Comparison of ENCODE assay signal across 17 cellular contexts in the genomic region with DNA sequence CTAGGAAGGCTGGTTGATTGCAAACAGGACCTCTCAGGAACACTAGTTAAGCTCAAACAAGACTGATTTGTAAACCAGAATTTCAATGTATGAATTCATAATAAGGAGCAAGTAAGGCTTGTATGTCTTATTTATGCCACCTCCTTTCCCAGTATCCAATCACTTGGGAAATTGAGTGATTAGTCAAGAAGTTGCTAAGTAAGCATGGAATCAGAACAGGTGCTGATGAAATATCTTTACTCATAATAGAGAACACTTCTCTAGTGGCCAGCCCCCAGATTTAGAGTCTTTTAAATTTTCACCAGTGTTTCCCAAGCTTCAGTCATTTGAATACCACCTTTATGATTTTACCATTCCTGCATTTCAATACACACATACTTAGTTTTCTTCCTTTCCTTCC. TPM values are rescaled to one million over a fixed set of nuclear protein-coding genes. Genes with fewer than 3 reads are reported as not detected.
A peak's percentile ranks its signal among the peaks of the same experiment; 100 is the strongest.
DNase-seq lines count a peak whose midpoint lies in the region; ATAC-seq and TF ChIP-seq lines count a peak whose summit lies in the region.
"Had no signal": no experiment of that assay in that cellular context is flagged by ENCODE, and none has a peak within 500 bp of the region (broad histone marks: within the 10 kb centered on the region; RNA-seq: fewer than 3 reads in every experiment).

No MANE protein-coding gene starts in this region.

- no peak for TF ChIP-seq RAD21 in HCT116 (IDR thresholded peaks at IDR 0.05; ENCODE audit: low read depth)

- RAD21 ChIA-PET in HCT116 (lab: Charles Lee; ENCODE audit: low non-redundant PET in 1 of 2, low total read pairs in 2 of 2, uncharacterized antibody in 2 of 2, unreplicated experiment in 2 of 2) = no interaction called here

- H3K4me2 ChIP-seq in HCT116 (ENCODE audit: low read length) = no peak overlapping the region

- H3K9me3 ChIP-seq in HCT116 (ENCODE audit: control insufficient read depth in 1 of 2, insufficient read depth in 1 of 2, low read depth in 1 of 2, low read length in 2 of 2) (no peaks in the 10 kb centered on the region), body of pancreas (no peaks in the 10 kb centered on the region), left lung (no peaks in the 10 kb centered on the region)
- H3K9me3 ChIP-seq: BE2C had no signal

- H2AFZ ChIP-seq in HCT116 (ENCODE audit: low read depth, low read length, poor library complexity, severe bottlenecking) = peak overlapping the region; percentile 17

- no peaks in the 10 kb centered on the region for H3K36me3 Mint-ChIP-seq in mesothelial cell of epicardium
- H3K36me3 Mint-ChIP-seq: CD4-positive, CD25-positive, alpha-beta regulatory T cell; CD8-positive, alpha-beta memory T cell had no signal

- DNase-seq in HCT116 (ENCODE audit: low read depth, low spot score) (no peak), body of pancreas (peak in 2 of 4 donors; percentile 20 to 33), left lung (no peak), HEK293T (ENCODE audit: extremely low spot score) (no peak), NCI-H446 (lab: John Stamatoyannopoulos, UW) (no peak), mesothelial cell of epicardium (ENCODE audit: low spot score in 2 of 2, unreplicated experiment in 2 of 2) (no peak)
- DNase-seq: ACHN; BE2C; C1 segment of cervical spinal cord; CD4-positive, CD25-positive, alpha-beta regulatory T cell; CD8-positive, alpha-beta memory T cell; COR-L47; GOT3; H9; IMR-90; KBM-7 had no signal

- CTCF ChIA-PET in HCT116 (lab: Charles Lee) = no interaction called here
- CTCF ChIA-PET in HEK293T (lab: Yijun Ruan, JAX) = no interaction called here

- H3K27ac ChIP-seq in HCT116 (ENCODE audit: low read depth, low read length) = no peak overlapping the region
- peak overlapping the region; percentile 76 to 80 (median 78) for H3K27ac ChIP-seq in body of pancreas
- no peak overlapping the region for H3K27ac ChIP-seq in left lung
- H3K27ac ChIP-seq: HL-60 had no signal

- H3K4me1 ChIP-seq in HCT116 (ENCODE audit: control insufficient read depth in 1 of 2, insufficient read depth in 2 of 2, low read length in 2 of 2) = no peaks in the 10 kb centered on the region
- H3K4me1 ChIP-seq in body of pancreas = peaks cover 20% of the 10 kb centered on the region
- H3K4me1 ChIP-seq in left lung = no peaks in the 10 kb centered on the region
- H3K4me1 ChIP-seq: BE2C had no signal

- H4K20me1 ChIP-seq in HCT116 (ENCODE audit: insufficient read depth) = no peaks in the 10 kb centered on the region

- no peaks in the 10 kb centered on the region for H3K27me3 ChIP-seq in HCT116 (ENCODE audit: insufficient read depth, low read length)
- H3K27me3 ChIP-seq in body of pancreas = no peaks in the 10 kb centered on the region
- H3K27me3 ChIP-seq in left lung = no peaks in the 10 kb centered on the region

- no peaks in the 10 kb centered on the region for H3K79me2 ChIP-seq in HCT116 (ENCODE audit: insufficient read depth, low read length)

- H3K27me3 Mint-ChIP-seq in mesothelial cell of epicardium (ENCODE audit: low read depth) = no peaks in the 10 kb centered on the region
- H3K27me3 Mint-ChIP-seq: CD8-positive, alpha-beta memory T cell had no signal

- no peak overlapping the region for H3K4me3 Mint-ChIP-seq in mesothelial cell of epicardium
- H3K4me3 Mint-ChIP-seq: CD4-positive, CD25-positive, alpha-beta regulatory T cell; CD8-positive, alpha-beta memory T cell; H9 had no signal

- no peaks in the 10 kb centered on the region for H3K9me2 ChIP-seq in HCT116 (ENCODE audit: insufficient read depth)

- H3K36me3 ChIP-seq in HCT116 (ENCODE audit: control insufficient read depth in 1 of 2, insufficient read depth in 2 of 2, low read length in 2 of 2) = no peaks in the 10 kb centered on the region
- H3K36me3 ChIP-seq in body of pancreas (replicated peaks in 1 of 2; ENCODE audit: insufficient read depth in 1 of 2, low read depth in 2 of 2) = no peaks in the 10 kb centered on the region
- H3K36me3 ChIP-seq in left lung = no peaks in the 10 kb centered on the region
- H3K36me3 ChIP-seq: BE2C had no signal

- H3K4me1 Mint-ChIP-seq in mesothelial cell of epicardium = no peaks in the 10 kb centered on the region
- H3K4me1 Mint-ChIP-seq: CD4-positive, CD25-positive, alpha-beta regulatory T cell; CD8-positive, alpha-beta memory T cell had no signal

- no peak overlapping the region for H3K9ac ChIP-seq in HCT116 (ENCODE audit: low read length)

- H3K9me3 Mint-ChIP-seq in mesothelial cell of epicardium = no peaks in the 10 kb centered on the region
- H3K9me3 Mint-ChIP-seq: CD8-positive, alpha-beta memory T cell; H9 had no signal

- intact Hi-C loops in HCT116 (cut with micrococcal nuclease) (no loop called here), body of pancreas (cut with DNase I) (no loop called here), left lung (cut with DNase I) (no loop called here)

- H3K27ac Mint-ChIP-seq in mesothelial cell of epicardium = no peak overlapping the region
- H3K27ac Mint-ChIP-seq: CD4-positive, CD25-positive, alpha-beta regulatory T cell; CD8-positive, alpha-beta memory T cell; H9 had no signal

- POLR2A ChIA-PET in HCT116 (lab: Charles Lee) = interaction anchor here (1.2 kb wide), 1 partner anchor 11 kb away, joined by 3 read pairs; no protein-coding TSS in a partner anchor
- POLR2A ChIA-PET in HEK293T (lab: Yijun Ruan, JAX) = no interaction called here

- no peak overlapping the region for H3K4me3 ChIP-seq in HCT116 (replicated peaks in 1 of 2; ENCODE audit: low read depth in 1 of 2, low read length in 2 of 2)
- H3K4me3 ChIP-seq in body of pancreas = no peak overlapping the region
- H3K4me3 ChIP-seq in left lung = no peak overlapping the region

- ATAC-seq in HCT116 (no peak), body of pancreas (peak; percentile 95), left lung (peak; percentile 29)

- no peak for TF ChIP-seq POLR2A in HCT116 (IDR thresholded peaks at IDR 0.05; ENCODE audit: borderline replicate concordance, extremely low read depth, insufficient read depth, insufficient read length)
- TF ChIP-seq POLR2A in body of pancreas (IDR thresholded peaks at IDR 0.05) = no peak

- TF ChIP-seq CTCF in HCT116 (IDR thresholded peaks at IDR 0.05 in 2 of 3, conservative IDR thresholded peaks at IDR 0.05 in 1 of 3; ENCODE audit: borderline replicate concordance in 1 of 3, insufficient read depth in 1 of 3, low read depth in 2 of 3, low read length in 2 of 3) (no peak), body of pancreas (IDR thresholded peaks at IDR 0.05) (no peak), left lung (IDR thresholded peaks at IDR 0.05) (no peak), mesothelial cell of epicardium (IDR thresholded peaks at IDR 0.05; ENCODE audit: unreplicated experiment) (no peak)

- BruUV-seq in HCT116 (replicated peaks; lab: Mats Ljungman, UMichigan) = no TSS peak

TF ChIP-seq in HCT116, 20 proteins besides CTCF, POLR2A, EP300 and RAD21 (continues in another document):
- TF ChIP-seq ZNF274 (IDR thresholded peaks at IDR 0.05; ENCODE audit: low read depth, low read length) (no peak), CBX3 (IDR thresholded peaks at IDR 0.05; ENCODE audit: low read depth) (no peak), TCF7L2 (IDR thresholded peaks at IDR 0.05; ENCODE audit: borderline replicate concordance, extremely low read depth, insufficient read depth, insufficient read length) (no peak), SIN3A (IDR thresholded peaks at IDR 0.05; ENCODE audit: low read depth) (no peak), YY1 (IDR thresholded peaks at IDR 0.05; ENCODE audit: extremely low read depth, insufficient replicate concordance, low read depth, low read length) (no peak), JUND (IDR thresholded peaks at IDR 0.05) (no peak), CEBPB (IDR thresholded peaks at IDR 0.05; ENCODE audit: low read depth) (no peak), EGR1 (IDR thresholded peaks at IDR 0.05; ENCODE audit: low read depth) (no peak), ELF1 (IDR thresholded peaks at IDR 0.05; ENCODE audit: borderline replicate concordance, low read depth) (no peak)

TF ChIP-seq in HEK293T, 16 proteins besides CTCF, POLR2A, EP300 and RAD21:
- TF ChIP-seq, protein P1, sequence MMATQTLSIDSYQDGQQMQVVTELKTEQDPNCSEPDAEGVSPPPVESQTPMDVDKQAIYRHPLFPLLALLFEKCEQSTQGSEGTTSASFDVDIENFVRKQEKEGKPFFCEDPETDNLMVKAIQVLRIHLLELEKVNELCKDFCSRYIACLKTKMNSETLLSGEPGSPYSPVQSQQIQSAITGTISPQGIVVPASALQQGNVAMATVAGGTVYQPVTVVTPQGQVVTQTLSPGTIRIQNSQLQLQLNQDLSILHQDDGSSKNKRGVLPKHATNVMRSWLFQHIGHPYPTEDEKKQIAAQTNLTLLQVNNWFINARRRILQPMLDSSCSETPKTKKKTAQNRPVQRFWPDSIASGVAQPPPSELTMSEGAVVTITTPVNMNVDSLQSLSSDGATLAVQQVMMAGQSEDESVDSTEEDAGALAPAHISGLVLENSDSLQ (IDR thresholded peaks at IDR 0.05) = no peak
- TF ChIP-seq FOXA1 (IDR thresholded peaks at IDR 0.05) (no peak), SP1 (IDR thresholded peaks at IDR 0.05) (no peak), TARDBP (IDR thresholded peaks at IDR 0.05) (no peak), BHLHE40 (IDR thresholded peaks at IDR 0.05; ENCODE audit: borderline replicate concordance) (no peak), LEF1 (IDR thresholded peaks at IDR 0.05; ENCODE audit: borderline replicate concordance) (no peak), FOXK2 (IDR thresholded peaks at IDR 0.05) (no peak), CTBP1 (IDR thresholded peaks at IDR 0.05; ENCODE audit: borderline replicate concordance) (no peak), NFRKB (IDR thresholded peaks at IDR 0.05) (no peak), L3MBTL2 (conservative IDR thresholded peaks at IDR 0.05) (no peak), FOXM1 (IDR thresholded peaks at IDR 0.05; ENCODE audit: borderline replicate concordance) (no peak), SUZ12 (IDR thresholded peaks at IDR 0.05) (no peak), HDGF (IDR thresholded peaks at IDR 0.05; ENCODE audit: borderline replicate concordance) (no peak), ELF4 (IDR thresholded peaks at IDR 0.05) (no peak), ZNF384 (IDR thresholded peaks at IDR 0.05) (no peak), ARNT (IDR thresholded peaks at IDR 0.05) (no peak)

RNA-seq across cellular contexts. Expression of a gene that starts 5.3 kb away (rescaled TPM):
- total RNA-seq in HCT116 (2021; ENCODE audit: unreplicated experiment) (not detected), body of pancreas (not detected), left lung (not detected), mesothelial cell of epicardium (0.18 TPM in 1 of 3 replicates, not detected in the others)
- polyA plus RNA-seq in HCT116 (2012) = not detected in 2 replicates
- total RNA-seq: CD4-positive, CD25-positive, alpha-beta regulatory T cell; CD8-positive, alpha-beta memory T cell; H9; IMR-90 had no signal
- polyA plus RNA-seq: CD4-positive, CD25-positive, alpha-beta regulatory T cell; CD8-positive, alpha-beta memory T cell; IMR-90 had no signal

RNA-seq across cellular contexts. Expression of a gene that starts 20.5 kb away (rescaled TPM):
- total RNA-seq in HCT116 (2021; ENCODE audit: unreplicated experiment) = 12.6 TPM
- 7.9 and 8.8 TPM in 2 replicates for polyA plus RNA-seq in HCT116 (2012)
- 10 to 100 TPM; 33.5 to 43.8 TPM for total RNA-seq in body of pancreas
- 10 to 100 TPM; 21.4 to 25.6 TPM for total RNA-seq in left lung
- 39.9 to 43.2 TPM (median 40.6 TPM) in 3 replicates for total RNA-seq in mesothelial cell of epicardium

Comparison
In these comparisons a context has a peak if more than half of its experiments do, and no peak if none do; other contexts are left out.
1. H3K27ac ChIP-seq: peak in body of pancreas (4 of 4); none in HCT116 (single experiment) and left lung (0 of 2).